Comparison of ENCODE assay signal across 15 cellular contexts in genomic region chr3:85890043-85890555, GRCh38.
A peak's percentile ranks its signal among the peaks of the same experiment; 100 is the strongest.
DNase-seq lines count a peak whose midpoint lies in the region; ATAC-seq and TF ChIP-seq lines count a peak whose summit lies in the region.
"Had no signal": no experiment of that assay in that cellular context is flagged by ENCODE, and none has a peak within 500 bp of the region (broad histone marks: within the 10 kb centered on the region; RNA-seq: fewer than 3 reads in every experiment).

No MANE protein-coding gene starts in this region.

- no peaks in the 10 kb centered on the region for H4K20me1 ChIP-seq in H9 (ENCODE audit: control insufficient read depth, insufficient read depth, insufficient read length)

- no peak overlapping the region for H3K9ac ChIP-seq in H9 (ENCODE audit: extremely low read depth, insufficient read length, low read length)
- peak overlapping the region; percentile 33; the same call in 1 of the 2 replicates for H3K9ac ChIP-seq in iPS-20b (ENCODE audit: low read depth, low read length)
- H3K9ac ChIP-seq: GM23248 had no signal

- H3K4ac ChIP-seq in H9 (ENCODE audit: low read depth, low read length) = no peak overlapping the region

- no peak overlapping the region for H3K4me2 ChIP-seq in H9 (ENCODE audit: insufficient read depth, insufficient read length, low read length)

- H2BK12ac ChIP-seq in H9 (ENCODE audit: insufficient read length, low read depth, low read length) = no peak overlapping the region

- POLR2A ChIA-PET in WTC11 (lab: Charles Lee) = no interaction called here

- no peak overlapping the region for H3K23ac ChIP-seq in H9 (ENCODE audit: insufficient read length, low read depth, low read length)

- H2AFZ ChIP-seq in H9 (ENCODE audit: low read length) = no peak overlapping the region
- H2AFZ ChIP-seq: GM23248 had no signal

- no peak overlapping the region for H3K18ac ChIP-seq in H9 (ENCODE audit: insufficient read length, low read depth, low read length)

- H3K14ac ChIP-seq in H9 (ENCODE audit: insufficient read depth, low read length) = no peak overlapping the region

- H3K79me2 ChIP-seq in H9 (ENCODE audit: insufficient read depth, low read length) = no peaks in the 10 kb centered on the region

- H3K27me3 ChIP-seq in H9 (ENCODE audit: insufficient read depth, low read length) (no peaks in the 10 kb centered on the region), iPS-20b (ENCODE audit: insufficient read depth, low read length) (no peaks in the 10 kb centered on the region), heart right ventricle (peaks cover 0 to 5% (median 0%) of the 10 kb centered on the region in 7 donors)

- H3K4me3 ChIP-seq in iPS-20b (ENCODE audit: low read length) (peak overlapping the region; percentile 17; the same call in 1 of the 2 replicates), heart right ventricle (no peak overlapping the region)
- H3K4me3 ChIP-seq: GM23248, HAP-1, K562 had no signal

- no CpG with 5 or more reads among the region's 3 CpGs for WGBS in H9 (ENCODE audit: extremely low coverage, insufficient read length, low lambda C conversion rate)
- WGBS in heart right ventricle, 2 donors = 48 to 50% methylated on average over 3 of the region's 3 CpGs

- H3K9me3 Mint-ChIP-seq in H9 (peaks cover 6 to 13% of the 10 kb centered on the region in 2 experiments; a peak in 4 of 5 replicates), WTC11 (peaks cover 23% of the 10 kb centered on the region), immature natural killer cell (peaks cover 9 to 50% (median 35%) of the 10 kb centered on the region in 6 donors)

- H3K27ac Mint-ChIP-seq in H9 (peak overlapping the region; percentile 86 to 92 (median 89); a peak in 6 of 7 replicates), WTC11 (peak overlapping the region; percentile 40), immature natural killer cell (no peak overlapping the region)
- H3K27ac Mint-ChIP-seq: CD4-positive, alpha-beta T cell had no signal

- no peak overlapping the region for H4K8ac ChIP-seq in H9 (replicated peaks; ENCODE audit: insufficient read length, low read depth, low read length)

- no peaks in the 10 kb centered on the region for H3K23me2 ChIP-seq in H9 (ENCODE audit: insufficient read length, low read depth, low read length, poor library complexity, severe bottlenecking)

- peak overlapping the region in 1 of 2 experiments; percentile 33; a peak in 2 of 5 replicates for H3K4me3 Mint-ChIP-seq in H9
- peak overlapping the region; percentile 10 for H3K4me3 Mint-ChIP-seq in WTC11
- no peak overlapping the region for H3K4me3 Mint-ChIP-seq in immature natural killer cell
- H3K4me3 Mint-ChIP-seq: CD4-positive, alpha-beta T cell had no signal

- H3T11ph ChIP-seq in H9 (ENCODE audit: low read length) = no peak overlapping the region

- H3K79me1 ChIP-seq in H9 (ENCODE audit: insufficient read depth, low read depth, low read length, poor library complexity, severe bottlenecking) = no peaks in the 10 kb centered on the region

- H3K36me3 ChIP-seq in iPS-20b (ENCODE audit: insufficient read depth, low read depth, low read length) (no peaks in the 10 kb centered on the region), heart right ventricle (no peaks in the 10 kb centered on the region)
- H3K36me3 ChIP-seq: HAP-1 had no signal

- H3K27me3 Mint-ChIP-seq in H9 (ENCODE audit: low read depth) = no peaks in the 10 kb centered on the region
- H3K27me3 Mint-ChIP-seq in WTC11 (ENCODE audit: low read depth) = no peaks in the 10 kb centered on the region; the same call in 1 of the 2 replicates
- peaks cover 0 to 1% (median 0%) of the 10 kb centered on the region in 3 donors for H3K27me3 Mint-ChIP-seq in immature natural killer cell (ENCODE audit: low read depth in 3 of 3)
- H3K27me3 Mint-ChIP-seq: CD4-positive, alpha-beta T cell had no signal

- H2BK15ac ChIP-seq in H9 (ENCODE audit: low read depth, low read length) = no peak overlapping the region

- H2BK120ac ChIP-seq in H9 (ENCODE audit: low read depth, low read length, poor library complexity, severe bottlenecking) = no peak overlapping the region

- no peaks in the 10 kb centered on the region for H3K9me3 ChIP-seq in H9 (ENCODE audit: control insufficient read depth, low read depth, low read length)
- H3K9me3 ChIP-seq in iPS-20b (ENCODE audit: insufficient read depth, low read depth, low read length) = peaks cover 4% of the 10 kb centered on the region; the same call in 1 of the 2 replicates
- peaks cover 0 to 7% (median 0%) of the 10 kb centered on the region in 11 donors for H3K9me3 ChIP-seq in heart right ventricle
- H3K9me3 ChIP-seq: Caco-2, HAP-1 had no signal

- H2BK5ac ChIP-seq in H9 (ENCODE audit: insufficient read length, low read length) = no peak overlapping the region

- H3K56ac ChIP-seq in H9 (ENCODE audit: insufficient read length, low read depth, low read length) = no peak overlapping the region

- H3K4me1 Mint-ChIP-seq in H9 = peaks cover 25 to 31% of the 10 kb centered on the region in 2 experiments
- peaks cover 32% of the 10 kb centered on the region for H3K4me1 Mint-ChIP-seq in WTC11
- H3K4me1 Mint-ChIP-seq in immature natural killer cell = no peaks in the 10 kb centered on the region

- H2AK5ac ChIP-seq in H9 (ENCODE audit: insufficient read length, low read length) = no peak overlapping the region

- intact Hi-C loops in heart right ventricle (cut with DNase I) = loop anchor here in 1 of 10 donors (10.0 kb wide), 1 partner anchor 55 kb away; no protein-coding TSS in a partner anchor

- no peak overlapping the region for H4K5ac ChIP-seq in H9 (ENCODE audit: insufficient read length, low read depth, low read length)

- H3K27ac ChIP-seq in H9 (ENCODE audit: insufficient read length, low read depth, low read length) (no peak overlapping the region), iPS-20b (ENCODE audit: low read length) (peak overlapping the region; percentile 56), heart right ventricle (no peak overlapping the region)
- H3K27ac ChIP-seq: C4-2B, GM23248 had no signal

- H2BK20ac ChIP-seq in H9 (ENCODE audit: low read depth, low read length, poor library complexity, severe bottlenecking) = no peak overlapping the region

- H3K36me3 Mint-ChIP-seq in H9 (ENCODE audit: insufficient read depth in 1 of 3, low read depth in 3 of 3) (peaks cover 9 to 21% (median 12%) of the 10 kb centered on the region in 3 experiments), WTC11 (peaks cover 14% of the 10 kb centered on the region), immature natural killer cell (peaks cover 0 to 5% (median 5%) of the 10 kb centered on the region in 3 donors)

- CTCF ChIA-PET in WTC11 (lab: Charles Lee) = interaction anchor here (0.6 kb wide), 1 partner anchor 196 kb away, joined by 3 read pairs; no protein-coding TSS in a partner anchor

- H4K91ac ChIP-seq in H9 (ENCODE audit: insufficient read length, low read depth, low read length) = no peak overlapping the region

- TF ChIP-seq CTCF in H9 (conservative IDR thresholded peaks at IDR 0.05) = no peak
- no peak for TF ChIP-seq CTCF in WTC11 (IDR thresholded peaks at IDR 0.05)
- no peak for TF ChIP-seq CTCF in heart right ventricle (IDR thresholded peaks at IDR 0.05)

- H3K4me1 ChIP-seq in H9 (ENCODE audit: insufficient read depth, low read length) (no peaks in the 10 kb centered on the region; the same call in 1 of the 2 replicates), iPS-20b (ENCODE audit: insufficient read depth, low read length) (peaks cover 19% of the 10 kb centered on the region; the same call in 1 of the 2 replicates), heart right ventricle (no peaks in the 10 kb centered on the region)
- H3K4me1 ChIP-seq: Caco-2 had no signal

- DNase-seq in H9 (no peak), WTC11 (ENCODE audit: low spot score) (no peak), heart right ventricle (no peak), immature natural killer cell (no peak)
- DNase-seq: AML-193; Caco-2; CD4-positive, alpha-beta T cell; GM23248; IMR-90 had no signal

- ATAC-seq in WTC11 = peak; percentile 78
- ATAC-seq in GM18873 (IDR thresholded peaks at IDR 0.05; ENCODE audit: low FRiP score, unreplicated experiment) = no peak
- ATAC-seq in heart right ventricle = no peak
- no peak for ATAC-seq in HG02870 (IDR thresholded peaks at IDR 0.05; ENCODE audit: unreplicated experiment)
- ATAC-seq: K562 had no signal

TF ChIP-seq in WTC11, 78 proteins besides CTCF, POLR2A, EP300 and RAD21 (continues in another document):
- TF ChIP-seq AR (CRISPR knock-in tag; IDR thresholded peaks at IDR 0.05) (no peak), IRF1 (CRISPR knock-in tag; IDR thresholded peaks at IDR 0.05) (no peak), ZNF121 (CRISPR knock-in tag; IDR thresholded peaks at IDR 0.05) (no peak)

Comparison
In these comparisons a context has a peak if more than half of its experiments do, and no peak if none do; other contexts are left out.
1. H3K27ac Mint-ChIP-seq: peak in H9 (3 of 3) and WTC11 (single experiment); none in immature natural killer cell (0 of 6).